9 cellular contexts compared by ENCODE assay signal in genomic region chr17:80262775-80263244, GRCh38. TPM values are rescaled to one million over a fixed set of nuclear protein-coding genes. Genes with fewer than 3 reads are reported as not detected.
DNase-seq lines count a peak whose midpoint lies in the region; ATAC-seq, FAIRE-seq and TF ChIP-seq lines count a peak whose summit lies in the region.
"Had no signal": no experiment of that assay in that cellular context is flagged by ENCODE, and none has a peak within 500 bp of the region (broad histone marks: within the 10 kb centered on the region; RNA-seq: fewer than 3 reads in every experiment).

No MANE protein-coding gene starts in this region.

- H3K27ac Mint-ChIP-seq in activated naive CD4-positive, alpha-beta T cell treated with anti-CD3 and anti-CD28 coated beads, Interleukin-2, amount 10 ng/mL, durations not matched to agents 7 days and 5 days = peak overlapping the region; percentile 93
- no peak overlapping the region for H3K27ac Mint-ChIP-seq in activated naive CD8-positive, alpha-beta T cell treated with anti-CD3 and anti-CD28 coated beads, Interleukin-2, amount 50 U/mL, for 24 hours

- no peak for FAIRE-seq in GM19239 (lab: Jason Lieb, UNC)

- no peak for TF ChIP-seq POLR2A in transverse colon (IDR thresholded peaks at IDR 0.05)

- H3K14ac ChIP-seq in mesenchymal stem cell (ENCODE audit: low read length in 2 of 2) = peak overlapping the region in 1 of 2 experiments; percentile 13

- H2BK5ac ChIP-seq in mesenchymal stem cell (ENCODE audit: low read depth, low read length, poor library complexity, severe bottlenecking) = peak overlapping the region; percentile 59

- no peak for TF ChIP-seq EP300 in transverse colon (IDR thresholded peaks at IDR 0.05; ENCODE audit: low read depth)

- no peak for DNase-seq in activated naive CD4-positive, alpha-beta T cell treated with anti-CD3 and anti-CD28 coated beads, Interleukin-2, amount 10 ng/mL, durations not matched to agents 7 days and 5 days
- no peak for DNase-seq in activated naive CD4-positive, alpha-beta T cell treated with anti-CD3 and anti-CD28 coated beads, Interleukin-2, amount 50 U/mL, for 16 hours
- DNase-seq in activated naive CD8-positive, alpha-beta T cell treated with anti-CD3 and anti-CD28 coated beads, Interleukin-2, amount 50 U/mL, for 24 hours = no peak
- DNase-seq in mesenchymal stem cell (no peak), transverse colon (no peak), GM19239 (ENCODE audit: insufficient read length, low spot score) (no peak), HK-2 (ENCODE audit: unreplicated experiment) (no peak)

- H3K4me3 Mint-ChIP-seq in activated naive CD4-positive, alpha-beta T cell treated with anti-CD3 and anti-CD28 coated beads, Interleukin-2, amount 10 ng/mL, durations not matched to agents 7 days and 5 days = peak overlapping the region; percentile 98
- H3K4me3 Mint-ChIP-seq in activated naive CD8-positive, alpha-beta T cell treated with anti-CD3 and anti-CD28 coated beads, Interleukin-2, amount 50 U/mL, for 24 hours = peak overlapping the region; percentile 96

- H3K18ac ChIP-seq in mesenchymal stem cell (ENCODE audit: low read depth in 1 of 2, low read length in 2 of 2) = peak overlapping the region; percentile 38 to 58

- no peak overlapping the region for H2BK15ac ChIP-seq in mesenchymal stem cell (ENCODE audit: low read depth, poor library complexity, severe bottlenecking)

- peak overlapping the region; percentile 95 for H3K9ac ChIP-seq in mesenchymal stem cell (ENCODE audit: low read length)

- H3K4me3 ChIP-seq in mesenchymal stem cell (ENCODE audit: insufficient read depth in 1 of 2, low read depth in 1 of 2, low read length in 2 of 2) (peak overlapping the region in 1 of 2 experiments; percentile 88), transverse colon (peak overlapping the region in 2 of 4 donors; percentile 32 to 50)

- H2BK120ac ChIP-seq in mesenchymal stem cell (ENCODE audit: low read depth, low read length) = no peak overlapping the region

- CTCF ChIA-PET in activated naive CD4-positive, alpha-beta T cell treated with anti-CD3 and anti-CD28 coated beads, Interleukin-2, amount 10 ng/mL, durations not matched to agents 7 days and 5 days (lab: Charles Lee) = interaction anchor here (0.6 to 2.1 kb wide), 2 partner anchors 67 to 161 kb away, joined by 3 to 5 read pairs; partner anchors contain the start of gene GAA

- H3K27ac ChIP-seq in mesenchymal stem cell (ENCODE audit: low read length, poor library complexity, severe bottlenecking) (peak overlapping the region; percentile 34), transverse colon (peak overlapping the region; percentile 99 to 100 (median 100))

- H3K36me3 ChIP-seq in mesenchymal stem cell (ENCODE audit: control insufficient read depth in 1 of 2, insufficient read depth in 2 of 2, low read depth in 1 of 2, low read length in 2 of 2) (peaks cover 14 to 29% of the 10 kb centered on the region in 2 experiments), transverse colon (no peaks in the 10 kb centered on the region)

- H3K9me3 ChIP-seq in mesenchymal stem cell (ENCODE audit: control insufficient read depth, low read length) (no peaks in the 10 kb centered on the region), transverse colon (no peaks in the 10 kb centered on the region)

- no peaks in the 10 kb centered on the region for H3K27me3 ChIP-seq in mesenchymal stem cell (ENCODE audit: control insufficient read depth in 1 of 2, insufficient read depth in 1 of 2, low read length in 2 of 2)
- no peaks in the 10 kb centered on the region for H3K27me3 ChIP-seq in transverse colon

- no peak overlapping the region for H3K23ac ChIP-seq in mesenchymal stem cell (ENCODE audit: low read length in 2 of 2)

- in situ Hi-C loops in transverse colon (cut with MboI; ENCODE audit: low pct_ligation_motif_present in 1 of 4, low pct_unique_long_range_greater_than_20kb in 1 of 4, low sequenced_read_pairs in 3 of 4) = no loop called here

- ATAC-seq in activated naive CD8-positive, alpha-beta T cell treated with anti-CD3 and anti-CD28 coated beads, Interleukin-2, amount 50 U/mL, for 24 hours = no peak
- no peak for ATAC-seq in HG02884 (IDR thresholded peaks at IDR 0.05; ENCODE audit: unreplicated experiment)

- no peaks in the 10 kb centered on the region for H3K9me3 Mint-ChIP-seq in activated naive CD4-positive, alpha-beta T cell treated with anti-CD3 and anti-CD28 coated beads, Interleukin-2, amount 10 ng/mL, durations not matched to agents 7 days and 5 days
- peaks cover 4% of the 10 kb centered on the region for H3K9me3 Mint-ChIP-seq in activated naive CD8-positive, alpha-beta T cell treated with anti-CD3 and anti-CD28 coated beads, Interleukin-2, amount 50 U/mL, for 24 hours
- H3K9me3 Mint-ChIP-seq: effector memory CD8-positive, alpha-beta T cell had no signal

- WGBS in mesenchymal stem cell = 90% methylated on average over 8 of the region's 8 CpGs
- WGBS in transverse colon (ENCODE audit: low coverage in 1 of 2), 2 donors = 76% methylated on average over 7 of the region's 8 CpGs; no CpG with 5 or more reads in 1 of the 2 donors

- H2BK12ac ChIP-seq in mesenchymal stem cell (ENCODE audit: low read length in 2 of 2) = peak overlapping the region in 1 of 2 experiments; percentile 45

- H3K79me1 ChIP-seq in mesenchymal stem cell (replicated peaks; ENCODE audit: low read length, poor library complexity, severe bottlenecking) = peaks cover 24% of the 10 kb centered on the region

- H3K36me3 Mint-ChIP-seq in activated naive CD4-positive, alpha-beta T cell treated with anti-CD3 and anti-CD28 coated beads, Interleukin-2, amount 10 ng/mL, durations not matched to agents 7 days and 5 days = peaks cover 25% of the 10 kb centered on the region
- H3K36me3 Mint-ChIP-seq in activated naive CD8-positive, alpha-beta T cell treated with anti-CD3 and anti-CD28 coated beads, Interleukin-2, amount 50 U/mL, for 24 hours (ENCODE audit: low read depth) = peaks cover 24% of the 10 kb centered on the region

- intact Hi-C loops in transverse colon (cut with DNase I; ENCODE audit: low total_unique reads) = no loop called here

- peak overlapping the region; percentile 24 for H2AK5ac ChIP-seq in mesenchymal stem cell (ENCODE audit: low read length, severe bottlenecking)

- peak overlapping the region; percentile 39 for H4K8ac ChIP-seq in mesenchymal stem cell (ENCODE audit: low read length)

- no peak for TF ChIP-seq CTCF in transverse colon (IDR thresholded peaks at IDR 0.05)

- H3K4me1 ChIP-seq in mesenchymal stem cell (ENCODE audit: control insufficient read depth, insufficient read depth, low read depth, low read length) = peaks cover 36% of the 10 kb centered on the region
- H3K4me1 ChIP-seq in transverse colon = peaks cover 15 to 58% (median 38%) of the 10 kb centered on the region in 4 donors

- H3K4me1 Mint-ChIP-seq in activated naive CD4-positive, alpha-beta T cell treated with anti-CD3 and anti-CD28 coated beads, Interleukin-2, amount 10 ng/mL, durations not matched to agents 7 days and 5 days = peaks cover 60% of the 10 kb centered on the region
- H3K4me1 Mint-ChIP-seq in activated naive CD8-positive, alpha-beta T cell treated with anti-CD3 and anti-CD28 coated beads, Interleukin-2, amount 50 U/mL, for 24 hours = peaks cover 76% of the 10 kb centered on the region

- peak overlapping the region in 1 of 2 experiments; percentile 40 for H3K4ac ChIP-seq in mesenchymal stem cell (ENCODE audit: low read depth in 1 of 2, low read length in 2 of 2)

- peak overlapping the region; percentile 25 for H3K4me2 ChIP-seq in mesenchymal stem cell (ENCODE audit: low read length, poor library complexity, severe bottlenecking)

- H2AFZ ChIP-seq in mesenchymal stem cell (ENCODE audit: low read depth, low read length) = no peak overlapping the region

- H4K91ac ChIP-seq in mesenchymal stem cell (ENCODE audit: low read length) = peak overlapping the region; percentile 52

- no peaks in the 10 kb centered on the region for H3K27me3 Mint-ChIP-seq in activated naive CD4-positive, alpha-beta T cell treated with anti-CD3 and anti-CD28 coated beads, Interleukin-2, amount 10 ng/mL, durations not matched to agents 7 days and 5 days
- H3K27me3 Mint-ChIP-seq in activated naive CD8-positive, alpha-beta T cell treated with anti-CD3 and anti-CD28 coated beads, Interleukin-2, amount 50 U/mL, for 24 hours = peaks cover 2% of the 10 kb centered on the region
- H3K27me3 Mint-ChIP-seq: effector memory CD8-positive, alpha-beta T cell had no signal

RNA-seq across cellular contexts. Expression of gene RNF213, which starts 2.2 kb away (rescaled TPM):
- polyA plus RNA-seq in mesenchymal stem cell (2013, experiment 1 of 2) = 21.7 TPM
- polyA plus RNA-seq in mesenchymal stem cell (2013, experiment 2 of 2) = 18.9 TPM
- total RNA-seq in transverse colon = 100 to 1,000 TPM; 113 to 174 (median 159) TPM

RNA-seq across cellular contexts. Expression of gene SLC26A11, which starts 42.6 kb away (rescaled TPM):
- polyA plus RNA-seq in mesenchymal stem cell (2013, experiment 1 of 2) = 16.2 TPM
- 15.6 TPM for polyA plus RNA-seq in mesenchymal stem cell (2013, experiment 2 of 2)
- total RNA-seq in transverse colon = 10 to 100 TPM; 13.2 to 24.7 (median 17.0) TPM

RNA-seq across cellular contexts. Expression of gene SGSH, which starts 42.7 kb away (rescaled TPM):
- 59.2 TPM for polyA plus RNA-seq in mesenchymal stem cell (2013, experiment 1 of 2)
- 59.8 TPM for polyA plus RNA-seq in mesenchymal stem cell (2013, experiment 2 of 2)
- total RNA-seq in transverse colon = 10 to 100 TPM; 26.2 to 66.2 (median 39.9) TPM
